15 cellular contexts compared by ENCODE assay signal in the genomic region with DNA sequence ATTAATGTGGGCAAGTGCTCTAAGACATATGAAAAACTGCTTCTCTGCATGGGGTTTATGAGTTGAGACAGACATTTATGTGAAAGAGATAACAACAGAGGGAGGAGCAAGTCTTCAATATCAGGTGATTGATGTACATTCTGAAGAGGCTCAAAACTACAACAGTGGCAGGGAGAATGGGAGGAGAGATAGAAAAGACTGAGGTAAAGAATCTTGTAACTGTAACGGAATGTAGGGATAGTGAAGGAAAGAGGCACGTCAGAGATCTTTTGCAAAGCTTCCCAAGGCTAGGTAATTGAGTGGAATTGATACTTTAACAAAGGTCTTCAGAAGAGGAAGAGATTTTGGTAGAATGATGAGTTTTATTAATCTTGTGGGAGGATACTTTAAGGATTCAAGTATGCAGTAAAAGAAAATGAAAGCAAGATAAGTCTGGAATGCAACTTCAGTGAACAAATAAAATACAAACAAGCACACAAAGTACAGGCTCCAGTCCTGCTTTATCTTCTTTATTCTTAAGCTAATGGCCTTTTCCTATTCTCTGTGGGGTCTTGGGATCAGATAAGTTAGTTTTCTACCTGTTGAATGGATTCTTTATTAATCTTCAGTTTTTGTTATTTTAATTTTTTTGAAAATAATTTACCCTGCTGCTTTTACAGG. TPM values are rescaled to one million over a fixed set of nuclear protein-coding genes. Genes with fewer than 3 reads are reported as not detected.
DNase-seq lines count a peak whose midpoint lies in the region; ATAC-seq, FAIRE-seq and TF ChIP-seq lines count a peak whose summit lies in the region.
"Had no signal": no experiment of that assay in that cellular context is flagged by ENCODE, and none has a peak within 500 bp of the region (broad histone marks: within the 10 kb centered on the region; RNA-seq: fewer than 3 reads in every experiment).

No MANE protein-coding gene starts in this region.

- peaks cover 34% of the 10 kb centered on the region for H3K36me3 Mint-ChIP-seq in activated T-cell treated with anti-CD3 and anti-CD28 coated beads, Interleukin-2, amount 50 U/mL, for 24 hours (ENCODE audit: low read depth)
- H3K36me3 Mint-ChIP-seq in stimulated activated naive B cell treated with anti-CD40 and anti-IgM and Interleukin-4, amounts not matched to agents 10 μg/mL and 1 μg/mL and 100 μg/mL, for 72 hours: peaks cover 5 to 21% of the 10 kb centered on the region in 2 donors

- peak overlapping the region; percentile 49 for H3K27ac ChIP-seq in smooth muscle cell (ENCODE audit: low read depth)
- H3K27ac ChIP-seq: HL-60, SJCRH30 had no signal

- H3K9me3 ChIP-seq in smooth muscle cell (replicated peaks; ENCODE audit: low read depth): no peaks in the 10 kb centered on the region
- H3K9me3 ChIP-seq: SJCRH30 had no signal

- intact Hi-C loops in left ventricle myocardium superior (cut with micrococcal nuclease): no loop called here

- DNase-seq in activated T-cell treated with anti-CD3 and anti-CD28 coated beads, Interleukin-2, amount 50 U/mL, for 24 hours: no peak
- DNase-seq in activated T-cell treated with anti-CD3 and anti-CD28 coated beads, Interleukin-2, amount 50 U/mL, for 48 hours: no peak
- DNase-seq in left ventricle myocardium superior (no peak), smooth muscle cell (lab: John Stamatoyannopoulos, UW; ENCODE audit: unreplicated experiment) (no peak), urothelium cell line (ENCODE audit: low spot score) (no peak)
- DNase-seq in stimulated activated naive B cell treated with anti-CD40 and anti-IgM and Interleukin-4, amounts not matched to agents 10 μg/mL and 1 μg/mL and 100 μg/mL, for 72 hours: no peak
- DNase-seq: AML-193; NCI-H2107; SJCRH30; stimulated activated CD4-positive, alpha-beta T cell treated with anti-CD3 and anti-CD28 coated beads, Interleukin-4, amount 100 ng/mL, for 1 hour had no signal

- peaks cover 100% of the 10 kb centered on the region for H4K20me1 ChIP-seq in smooth muscle cell (ENCODE audit: low read depth)

- no peaks in the 10 kb centered on the region for H3K27me3 ChIP-seq in smooth muscle cell (ENCODE audit: low read depth)
- H3K27me3 ChIP-seq: SJCRH30 had no signal

- peaks cover 99% of the 10 kb centered on the region for H3K79me2 ChIP-seq in smooth muscle cell (ENCODE audit: low read depth)

- H3F3A ChIP-seq in smooth muscle cell (ENCODE audit: low read depth): no peaks in the 10 kb centered on the region

- H3K4me1 Mint-ChIP-seq in activated T-cell treated with anti-CD3 and anti-CD28 coated beads, Interleukin-2, amount 50 U/mL, for 24 hours (ENCODE audit: low read depth): peaks cover 68% of the 10 kb centered on the region
- H3K4me1 Mint-ChIP-seq in stimulated activated naive B cell treated with anti-CD40 and anti-IgM and Interleukin-4, amounts not matched to agents 10 μg/mL and 1 μg/mL and 100 μg/mL, for 72 hours: peaks cover 24 to 57% of the 10 kb centered on the region in 2 donors

- H3K9me3 Mint-ChIP-seq in activated T-cell treated with anti-CD3 and anti-CD28 coated beads, Interleukin-2, amount 50 U/mL, for 24 hours: no peaks in the 10 kb centered on the region
- no peaks in the 10 kb centered on the region for H3K9me3 Mint-ChIP-seq in stimulated activated naive B cell treated with anti-CD40 and anti-IgM and Interleukin-4, amounts not matched to agents 10 μg/mL and 1 μg/mL and 100 μg/mL, for 72 hours
- H3K9me3 Mint-ChIP-seq: activated T-helper 2 cell treated with anti-CD3 and anti-CD28 coated beads, Interferon-gamma antibody, Interleukin-2, Interleukin-4, amounts not matched to agents 10 μg/mL and 5 μg/mL and 100 μg/mL, durations not matched to agents 14 hours and 24 hours and 36 hours had no signal

- 30% methylated on average over 2 of the region's 2 CpGs for whole genome bisulfite sequencing in smooth muscle cell (ENCODE audit: low lambda C conversion rate)

- no peak for TF ChIP-seq CTCF in WI38 (IDR thresholded peaks at IDR 0.05; ENCODE audit: low read depth, low read length)
- TF ChIP-seq CTCF in smooth muscle cell (IDR thresholded peaks at IDR 0.05; ENCODE audit: borderline replicate concordance, insufficient read depth, poor library complexity, severe bottlenecking): no peak

- H3K4me3 Mint-ChIP-seq in activated T-cell treated with anti-CD3 and anti-CD28 coated beads, Interleukin-2, amount 50 U/mL, for 24 hours: no peak overlapping the region
- no peak overlapping the region for H3K4me3 Mint-ChIP-seq in stimulated activated naive B cell treated with anti-CD40 and anti-IgM and Interleukin-4, amounts not matched to agents 10 μg/mL and 1 μg/mL and 100 μg/mL, for 72 hours

- H2AFZ ChIP-seq in smooth muscle cell (ENCODE audit: low read depth): no peak overlapping the region

- peaks cover 13% of the 10 kb centered on the region for H3K36me3 ChIP-seq in smooth muscle cell (ENCODE audit: low read depth)

- ATAC-seq in left ventricle myocardium superior (peak; percentile 47), GM21576 (IDR thresholded peaks at IDR 0.05; ENCODE audit: unreplicated experiment) (no peak)
- no peak for ATAC-seq in stimulated activated naive B cell treated with anti-CD40 and anti-IgM and Interleukin-4, amounts not matched to agents 10 μg/mL and 1 μg/mL and 100 μg/mL, for 72 hours (replicated peaks)

- H3K4me2 ChIP-seq in smooth muscle cell: peak overlapping the region; percentile 76

- H3K4me3 ChIP-seq in WI38 (ENCODE audit: low read depth, low read length): peak overlapping the region; percentile 10
- peak overlapping the region; percentile 26 for H3K4me3 ChIP-seq in smooth muscle cell
- H3K4me3 ChIP-seq: SJCRH30 had no signal

- H3K4me1 ChIP-seq in smooth muscle cell (ENCODE audit: low read depth): peaks cover 14% of the 10 kb centered on the region
- H3K4me1 ChIP-seq: SJCRH30 had no signal

- H3K27me3 Mint-ChIP-seq in activated T-cell treated with anti-CD3 and anti-CD28 coated beads, Interleukin-2, amount 50 U/mL, for 24 hours: no peaks in the 10 kb centered on the region
- no peaks in the 10 kb centered on the region for H3K27me3 Mint-ChIP-seq in stimulated activated naive B cell treated with anti-CD40 and anti-IgM and Interleukin-4, amounts not matched to agents 10 μg/mL and 1 μg/mL and 100 μg/mL, for 72 hours

- FAIRE-seq in urothelium cell line (lab: Jason Lieb, UNC): no peak
- FAIRE-seq: GM12892 had no signal

- H3K27ac Mint-ChIP-seq in activated T-cell treated with anti-CD3 and anti-CD28 coated beads, Interleukin-2, amount 50 U/mL, for 24 hours: peak overlapping the region; percentile 76
- H3K27ac Mint-ChIP-seq in stimulated activated naive B cell treated with anti-CD40 and anti-IgM and Interleukin-4, amounts not matched to agents 10 μg/mL and 1 μg/mL and 100 μg/mL, for 72 hours: no peak overlapping the region
- H3K27ac Mint-ChIP-seq: activated T-helper 2 cell treated with anti-CD3 and anti-CD28 coated beads, Interferon-gamma antibody, Interleukin-2, Interleukin-4, amounts not matched to agents 10 μg/mL and 5 μg/mL and 100 μg/mL, durations not matched to agents 14 hours and 24 hours and 36 hours had no signal

- no peak overlapping the region for H3K9ac ChIP-seq in smooth muscle cell (ENCODE audit: low read depth)

RNA-seq across cellular contexts. Expression of gene SMAD4, which starts 15.0 kb away (rescaled TPM):
- 94.0 TPM for total RNA-seq in left ventricle myocardium superior
- 88.9 and 137 TPM in 2 replicates for total RNA-seq in smooth muscle cell
- 76.4 and 88.0 TPM in 2 replicates for polyA plus RNA-seq in smooth muscle cell
